ENCODE assay signal across 8 cellular contexts in the genomic region with DNA sequence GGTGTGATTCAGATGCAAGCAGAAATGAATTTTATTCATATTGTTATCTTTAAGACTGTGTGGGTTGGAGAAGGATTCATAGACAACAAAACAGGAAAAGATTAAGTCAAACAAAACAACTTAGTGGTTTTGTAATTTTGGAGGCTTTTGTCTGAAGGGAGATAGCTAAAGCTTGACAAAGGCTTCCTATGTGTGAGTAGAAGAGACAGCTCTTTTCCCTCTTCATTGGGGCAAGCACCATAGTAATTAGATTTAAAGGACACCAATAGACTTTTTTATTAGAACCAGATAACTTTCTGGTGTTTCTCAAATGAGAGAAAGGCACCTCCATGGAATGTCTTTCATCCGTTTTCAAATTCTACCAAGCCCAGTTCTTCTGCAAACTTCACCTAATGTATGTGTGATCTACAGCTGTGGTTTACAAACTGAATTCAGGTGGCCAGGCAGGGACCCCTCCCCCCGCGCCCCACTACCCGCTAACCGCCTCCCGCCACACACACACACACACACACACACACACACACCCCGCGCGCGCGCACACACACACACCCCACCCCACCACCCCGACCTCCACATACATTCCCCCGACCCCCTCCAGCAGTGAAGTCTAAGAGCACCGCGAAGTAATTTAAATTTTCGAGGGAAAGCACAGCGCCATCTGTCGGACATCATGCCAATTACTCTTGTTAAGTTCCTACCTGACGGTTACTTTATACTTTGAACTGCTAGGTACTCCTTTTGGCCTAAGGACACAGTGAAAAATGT.
DNase-seq lines count a peak whose midpoint lies in the region; ATAC-seq and TF ChIP-seq lines count a peak whose summit lies in the region.

No MANE protein-coding gene starts in this region.

- DNase-seq in AG09309 (ENCODE audit: low read depth) (peak; percentile 16), T-helper 2 cell (peak; percentile 13 to 78 (median 32)), astrocyte of the hippocampus (ENCODE audit: low read depth, low spot score) (peak; percentile 75), cortex of kidney (lab: John Stamatoyannopoulos, UW) (no peak)
- peak; percentile 13 to 31 for DNase-seq in stimulated activated CD4-positive, alpha-beta T cell treated with anti-CD3 and anti-CD28 coated beads, Interleukin-15, amount 100 ng/mL, for 1 hour (ENCODE audit: low read depth in 1 of 2, low spot score in 1 of 2)

- TF ChIP-seq CTCF in AG09309 (IDR thresholded peaks at IDR 0.05; ENCODE audit: control insufficient read depth, insufficient read depth, low read depth, low read length, missing control alignments): peak; percentile 58

- H3K4me3 ChIP-seq in AG09309 (ENCODE audit: control insufficient read depth, low read depth, low read length) (peak overlapping the region; percentile 35), iPS-18c (ENCODE audit: insufficient read depth, low read depth, low read length) (peak overlapping the region; percentile 36)

- no peaks in the 10 kb centered on the region for H3K9me3 ChIP-seq in iPS-18c (ENCODE audit: control insufficient read depth, insufficient read depth, low read length)

- ATAC-seq in GM19035 (IDR thresholded peaks at IDR 0.05; ENCODE audit: unreplicated experiment) (peak; percentile 86), HG03565 (IDR thresholded peaks at IDR 0.05; ENCODE audit: unreplicated experiment) (peak; percentile 85)
